ENCODE assay signal across 9 cellular contexts in the genomic region with DNA sequence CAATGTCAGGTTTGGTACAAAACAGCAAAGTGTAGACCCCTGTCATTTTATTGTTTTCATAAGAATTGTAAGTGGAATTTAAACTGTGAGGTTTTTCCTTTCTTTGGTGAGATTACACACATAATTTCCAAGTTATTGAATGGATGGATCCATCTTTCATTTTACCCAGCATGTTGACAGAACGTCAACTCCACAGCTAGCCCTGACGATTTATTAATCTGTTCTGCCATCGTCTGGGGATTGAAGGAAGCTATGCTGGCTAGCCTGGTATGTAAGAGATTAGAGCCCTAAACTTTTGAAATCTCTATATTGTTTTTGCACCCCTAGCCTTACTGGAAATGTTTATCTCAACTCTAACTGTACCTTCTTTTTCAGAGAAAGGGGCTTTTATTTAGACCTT. TPM values are rescaled to one million over a fixed set of nuclear protein-coding genes. Genes with fewer than 3 reads are reported as not detected.
DNase-seq lines count a peak whose midpoint lies in the region; ATAC-seq and TF ChIP-seq lines count a peak whose summit lies in the region.
"Had no signal": no experiment of that assay in that cellular context is flagged by ENCODE, and none has a peak within 500 bp of the region (broad histone marks: within the 10 kb centered on the region; RNA-seq: fewer than 3 reads in every experiment).

No MANE protein-coding gene starts in this region.

- H3K27me3 Mint-ChIP-seq in memory B cell = no peaks in the 10 kb centered on the region

- peak overlapping the region; percentile 81 for H3K27ac Mint-ChIP-seq in memory B cell

- H3K79me1 ChIP-seq in mesenchymal stem cell (replicated peaks; ENCODE audit: low read length, poor library complexity, severe bottlenecking) = no peaks in the 10 kb centered on the region

- H2BK12ac ChIP-seq in mesenchymal stem cell (ENCODE audit: low read length in 2 of 2) = no peak overlapping the region

- H2BK120ac ChIP-seq in mesenchymal stem cell (ENCODE audit: low read depth, low read length) = no peak overlapping the region

- H3K4me3 Mint-ChIP-seq in memory B cell = no peak overlapping the region

- no peak overlapping the region for H3K18ac ChIP-seq in mesenchymal stem cell (ENCODE audit: low read depth in 1 of 2, low read length in 2 of 2)

- no peak overlapping the region for H3K4ac ChIP-seq in mesenchymal stem cell (ENCODE audit: low read depth in 1 of 2, low read length in 2 of 2)

- H3K27ac ChIP-seq in mesenchymal stem cell (ENCODE audit: low read length, poor library complexity, severe bottlenecking) = no peak overlapping the region
- H3K27ac ChIP-seq in colonic mucosa = no peak overlapping the region
- H3K27ac ChIP-seq: lower lobe of right lung had no signal

- no peaks in the 10 kb centered on the region for H3K9me3 Mint-ChIP-seq in memory B cell

- H3K9ac ChIP-seq in mesenchymal stem cell (ENCODE audit: low read length) (no peak overlapping the region), colonic mucosa (ENCODE audit: low read depth in 2 of 2, low read length in 2 of 2) (no peak overlapping the region)

- no peak overlapping the region for H2BK15ac ChIP-seq in mesenchymal stem cell (ENCODE audit: low read depth, poor library complexity, severe bottlenecking)

- no peak overlapping the region for H3K23ac ChIP-seq in mesenchymal stem cell (ENCODE audit: low read length in 2 of 2)

- H2AFZ ChIP-seq in mesenchymal stem cell (ENCODE audit: low read depth, low read length) = no peak overlapping the region

- peaks cover 18% of the 10 kb centered on the region for H3K36me3 Mint-ChIP-seq in memory B cell

- peaks cover 20% of the 10 kb centered on the region for H3K4me1 Mint-ChIP-seq in memory B cell

- H3K14ac ChIP-seq in mesenchymal stem cell (ENCODE audit: low read length in 2 of 2) = no peak overlapping the region

- H3K27me3 ChIP-seq in mesenchymal stem cell (ENCODE audit: control insufficient read depth in 1 of 2, insufficient read depth in 1 of 2, low read length in 2 of 2) = no peaks in the 10 kb centered on the region
- H3K27me3 ChIP-seq in colonic mucosa = peaks cover 6% of the 10 kb centered on the region

- ATAC-seq in HG03354 (IDR thresholded peaks at IDR 0.05; ENCODE audit: poor library complexity, severe bottlenecking, unreplicated experiment) (peak; percentile 67), memory B cell (ENCODE audit: low read depth) (peak; percentile 71)
- ATAC-seq: lower lobe of right lung had no signal

- H3K4me3 ChIP-seq in GM12865 (ENCODE audit: low read depth, low read length) (no peak overlapping the region), mesenchymal stem cell (ENCODE audit: insufficient read depth in 1 of 2, low read depth in 1 of 2, low read length in 2 of 2) (no peak overlapping the region), colonic mucosa (no peak overlapping the region)
- H3K4me3 ChIP-seq: lower lobe of right lung had no signal

- H3K36me3 ChIP-seq in mesenchymal stem cell (ENCODE audit: control insufficient read depth in 1 of 2, insufficient read depth in 2 of 2, low read depth in 1 of 2, low read length in 2 of 2) (peaks cover 0 to 3% of the 10 kb centered on the region in 2 experiments), colonic mucosa (no peaks in the 10 kb centered on the region)
- H3K36me3 ChIP-seq: lower lobe of right lung had no signal

- no peak overlapping the region for H2AK5ac ChIP-seq in mesenchymal stem cell (ENCODE audit: low read length, severe bottlenecking)

- DNase-seq in GM12865 (ENCODE audit: low read depth) (peak; percentile 23), SK-MEL-5 (ENCODE audit: low read depth, low spot score) (peak; percentile 71), memory B cell (ENCODE audit: low spot score in 2 of 2) (no peak), mesenchymal stem cell (no peak), ecto neural progenitor cell (ENCODE audit: low spot score) (no peak), colonic mucosa (no peak)
- DNase-seq: cortex of kidney, lower lobe of right lung had no signal

- in situ Hi-C loops in SK-MEL-5 (cut with HindIII; ENCODE audit: low pct_unique_long_range_greater_than_20kb, low sequenced_read_pairs) = no loop called here

- H4K8ac ChIP-seq in mesenchymal stem cell (ENCODE audit: low read length) = no peak overlapping the region

- intact Hi-C loops in colonic mucosa (cut with DNase I) = loop anchor here (10.0 kb wide), 1 partner anchor 213 kb away; no protein-coding TSS in a partner anchor

- H4K91ac ChIP-seq in mesenchymal stem cell (ENCODE audit: low read length) = no peak overlapping the region

- no peak overlapping the region for H3K4me2 ChIP-seq in mesenchymal stem cell (ENCODE audit: low read length, poor library complexity, severe bottlenecking)

- peaks cover 4% of the 10 kb centered on the region for H3K4me1 ChIP-seq in mesenchymal stem cell (ENCODE audit: control insufficient read depth, insufficient read depth, low read depth, low read length)
- no peaks in the 10 kb centered on the region for H3K4me1 ChIP-seq in colonic mucosa
- H3K4me1 ChIP-seq: lower lobe of right lung had no signal

- no peak overlapping the region for H2BK5ac ChIP-seq in mesenchymal stem cell (ENCODE audit: low read depth, low read length, poor library complexity, severe bottlenecking)

- H3K9me3 ChIP-seq in mesenchymal stem cell (ENCODE audit: control insufficient read depth, low read length) (no peaks in the 10 kb centered on the region), colonic mucosa (no peaks in the 10 kb centered on the region)
- H3K9me3 ChIP-seq: lower lobe of right lung had no signal

- 70% methylated on average over 2 of the region's 3 CpGs for WGBS in mesenchymal stem cell

- TF ChIP-seq CTCF in GM12865 (IDR thresholded peaks at IDR 0.05; ENCODE audit: insufficient read depth, low read depth, low read length, missing control alignments) (peak; percentile 18), colonic mucosa (IDR thresholded peaks at IDR 0.05) (no peak)

RNA-seq across cellular contexts. Expression of gene WNT16, which starts 8.6 kb away (rescaled TPM):
- total RNA-seq in SK-MEL-5 (2014; rRNA removed; shearing (Covaris generic)) = not detected in 2 replicates
- polyA plus RNA-seq in SK-MEL-5 (2015; cell fraction: cytosol; rRNA removed) = not detected in 2 replicates
- not detected in 2 replicates for polyA plus RNA-seq in SK-MEL-5 (2015; cell fraction: nucleus; rRNA removed)
- 0.73 TPM for polyA plus RNA-seq in mesenchymal stem cell (2013, experiment 1 of 2)
- polyA plus RNA-seq in mesenchymal stem cell (2013, experiment 2 of 2) = 0.85 TPM
- under 1 TPM in 1 of 2 donors, not detected in 1; 0.11 TPM for total RNA-seq in colonic mucosa
- total RNA-seq: lower lobe of right lung had no signal

RNA-seq across cellular contexts. Expression of gene FAM3C, which starts 58.7 kb away (rescaled TPM):
- 56.7 and 63.1 TPM in 2 replicates for total RNA-seq in SK-MEL-5 (2014; rRNA removed; shearing (Covaris generic))
- polyA plus RNA-seq in SK-MEL-5 (2015; cell fraction: cytosol; rRNA removed) = 85.3 and 92.6 TPM in 2 replicates
- polyA plus RNA-seq in SK-MEL-5 (2015; cell fraction: nucleus; rRNA removed) = 57.3 and 67.5 TPM in 2 replicates
- 63.2 TPM for polyA plus RNA-seq in mesenchymal stem cell (2013, experiment 1 of 2)
- 59.6 TPM for polyA plus RNA-seq in mesenchymal stem cell (2013, experiment 2 of 2)
- 10 to 100 TPM; 46.3 to 57.7 TPM for total RNA-seq in colonic mucosa

Comparison
In these comparisons a context has a peak if more than half of its experiments do, and no peak if none do; other contexts are left out.
1. DNase-seq: peak in GM12865 (single experiment) and SK-MEL-5 (single experiment); none in memory B cell (0 of 2), mesenchymal stem cell (single experiment), ecto neural progenitor cell (single experiment) and colonic mucosa (single experiment).